Comparison of ENCODE assay signal across 35 cellular contexts in the genomic region with DNA sequence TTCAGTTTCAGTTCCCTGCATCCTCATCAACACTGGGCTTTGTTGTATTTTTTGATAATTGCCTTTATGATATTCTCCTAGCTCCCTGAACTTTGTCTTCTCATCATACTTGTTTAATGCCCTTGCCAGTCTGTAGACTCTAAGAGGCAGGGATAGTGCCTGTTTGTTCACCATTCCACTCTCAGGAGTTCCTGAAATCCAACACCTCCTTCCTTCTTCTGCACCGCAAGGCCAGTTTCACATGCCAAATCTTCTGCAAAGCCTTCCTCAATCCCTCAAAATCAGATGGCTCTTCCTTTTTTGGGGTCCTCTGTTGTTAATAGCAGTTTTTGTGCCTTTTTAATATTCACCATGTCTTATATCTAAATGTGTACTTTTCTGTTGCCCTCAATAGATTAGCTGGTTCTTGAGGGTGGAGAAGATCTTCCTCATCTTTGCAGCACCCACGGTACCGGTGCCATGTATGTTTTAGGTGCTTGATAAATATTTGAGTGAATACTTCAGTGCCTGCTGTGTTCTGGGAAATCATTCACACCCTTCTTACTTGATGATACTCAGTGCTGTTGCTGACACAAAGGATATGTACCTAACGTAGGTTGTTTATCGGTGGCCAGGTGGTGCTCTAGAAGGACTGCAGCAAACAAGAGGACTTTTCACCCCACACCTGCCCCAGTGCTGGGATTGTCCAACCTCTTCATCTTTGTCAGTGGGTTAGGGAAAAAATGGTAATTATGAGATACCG.
DNase-seq lines count a peak whose midpoint lies in the region; ATAC-seq, FAIRE-seq and TF ChIP-seq lines count a peak whose summit lies in the region.
"Had no signal": no experiment of that assay in that cellular context is flagged by ENCODE, and none has a peak within 500 bp of the region (broad histone marks: within the 10 kb centered on the region; RNA-seq: fewer than 3 reads in every experiment).

No MANE protein-coding gene starts in this region.

- H2AFZ ChIP-seq in GM23338, result peak overlapping the region; percentile 43; the same call in 1 of the 2 replicates
- H2AFZ ChIP-seq in HepG2 (ENCODE audit: low read length), result no peak overlapping the region
- H2AFZ ChIP-seq: GM23248 had no signal

- H3K4me2 ChIP-seq in GM23338 (no peak overlapping the region), HepG2 (ENCODE audit: low read depth, low read length) (no peak overlapping the region)
- H3K4me2 ChIP-seq: BLaER1 had no signal

- no peak overlapping the region for H3K27ac Mint-ChIP-seq in GM23338
- H3K27ac Mint-ChIP-seq: activated CD4-positive, alpha-beta memory T cell treated with anti-CD3 and anti-CD28 coated beads, Interleukin-2, amount 10 ng/mL, durations not matched to agents 7 days and 5 days; activated naive CD4-positive, alpha-beta T cell treated with anti-CD3 and anti-CD28 coated beads, Interleukin-2, amount 50 U/mL, for 24 hours; activated T-helper 2 cell treated with anti-CD3 and anti-CD28 coated beads, Interferon-gamma antibody, Interleukin-2, Interleukin-4, amounts not matched to agents 10 μg/mL and 5 μg/mL and 100 μg/mL, durations not matched to agents 14 hours and 24 hours and 36 hours; naive thymus-derived CD4-positive, alpha-beta T cell had no signal

- in situ Hi-C loops in HepG2 (cut with HindIII; ENCODE audit: extremely low pct_ligation_motif_present, low pct_unique_long_range_greater_than_20kb), result no loop called here

- no peak for TF ChIP-seq RAD21 in HepG2 (CRISPR knock-in tag; IDR thresholded peaks at IDR 0.05)

- no peak for FAIRE-seq in D721Med (lab: Jason Lieb, UNC)
- FAIRE-seq in HepG2 (lab: Jason Lieb, UNC), result no peak
- FAIRE-seq: endometrium, keratinocyte had no signal

- WGBS in HepG2 (ENCODE audit: low lambda C conversion rate), result 4% methylated on average over 6 of the region's 6 CpGs

- H3F3A ChIP-seq in GM23338 (replicated peaks; ENCODE audit: low read depth), result no peaks in the 10 kb centered on the region

- peak overlapping the region; percentile 78; the same call in 1 of the 2 replicates for H3K27ac ChIP-seq in C4-2B
- H3K27ac ChIP-seq in GM23338 (ENCODE audit: low read depth), result no peak overlapping the region
- H3K27ac ChIP-seq in left lung, result no peak overlapping the region
- H3K27ac ChIP-seq in HepG2 (ENCODE audit: extremely low read length, insufficient read depth, low read length), result no peak overlapping the region
- H3K27ac ChIP-seq: BLaER1, esophagus squamous epithelium, foreskin keratinocyte, GM23248, prostate gland, right lobe of liver, stomach had no signal

- no peaks in the 10 kb centered on the region for H3K36me3 Mint-ChIP-seq in GM23338 (ENCODE audit: low read depth)
- H3K36me3 Mint-ChIP-seq: activated naive CD4-positive, alpha-beta T cell treated with anti-CD3 and anti-CD28 coated beads, Interleukin-2, amount 50 U/mL, for 24 hours; naive thymus-derived CD4-positive, alpha-beta T cell had no signal

- no peak overlapping the region for H3K9ac ChIP-seq in HepG2 (ENCODE audit: insufficient read depth, low read depth, low read length)
- H3K9ac ChIP-seq: BLaER1, GM23248 had no signal

- H3K27me3 ChIP-seq in GM23338 (ENCODE audit: insufficient read depth) (no peaks in the 10 kb centered on the region), left lung (no peaks in the 10 kb centered on the region), HepG2 (ENCODE audit: control insufficient read depth in 1 of 2, insufficient read depth in 2 of 2, low read length in 2 of 2) (0 out of 5 replicates have a peak, but pooled peaks cover 0 to 4% of the 10 kb centered on the region in 2 experiments)
- H3K27me3 ChIP-seq: BLaER1, dorsolateral prefrontal cortex, esophagus squamous epithelium, right lobe of liver, spleen, stomach had no signal

- no peak for TF ChIP-seq POLR2A in HepG2 (IDR thresholded peaks at IDR 0.05; ENCODE audit: insufficient read depth in 1 of 2, low read depth in 2 of 2, low read length in 2 of 2)

- POLR2A ChIA-PET in HepG2 (lab: Yijun Ruan, JAX), result no interaction called here

- H3K36me3 ChIP-seq in GM23338 (ENCODE audit: insufficient read depth), result no peaks in the 10 kb centered on the region
- no peaks in the 10 kb centered on the region for H3K36me3 ChIP-seq in left lung
- H3K36me3 ChIP-seq in HepG2 (replicated peaks in 1 of 2; ENCODE audit: control insufficient read depth in 1 of 2, insufficient read depth in 2 of 2, low read length in 2 of 2), result no peaks in the 10 kb centered on the region
- H3K36me3 ChIP-seq: BLaER1, esophagus squamous epithelium, prostate gland, right lobe of liver, spleen, stomach had no signal

- H3K4me1 Mint-ChIP-seq in GM23338, result peaks cover 42% of the 10 kb centered on the region
- H3K4me1 Mint-ChIP-seq: activated CD4-positive, alpha-beta memory T cell treated with anti-CD3 and anti-CD28 coated beads, Interleukin-2, amount 10 ng/mL, durations not matched to agents 7 days and 5 days; activated naive CD4-positive, alpha-beta T cell treated with anti-CD3 and anti-CD28 coated beads, Interleukin-2, amount 50 U/mL, for 24 hours; naive thymus-derived CD4-positive, alpha-beta T cell had no signal

- intact Hi-C loops in left lung (cut with DNase I), result no loop called here
- intact Hi-C loops in HepG2 (cut with micrococcal nuclease; ENCODE audit: unreplicated experiment), result no loop called here

- no peak overlapping the region for H3K4me3 Mint-ChIP-seq in GM23338
- H3K4me3 Mint-ChIP-seq: activated CD4-positive, alpha-beta memory T cell treated with anti-CD3 and anti-CD28 coated beads, Interleukin-2, amount 10 ng/mL, durations not matched to agents 7 days and 5 days; activated naive CD4-positive, alpha-beta T cell treated with anti-CD3 and anti-CD28 coated beads, Interleukin-2, amount 50 U/mL, for 24 hours; brain; naive thymus-derived CD4-positive, alpha-beta T cell had no signal

- CTCF ChIA-PET in HepG2 (lab: Yijun Ruan, JAX; ENCODE audit: low intra/inter-chr PET ratio, low total read pairs), result no interaction called here

- peaks cover 39% of the 10 kb centered on the region for H3K4me1 ChIP-seq in GM23338 (ENCODE audit: insufficient read depth)
- peaks cover 12 to 18% of the 10 kb centered on the region in 2 donors for H3K4me1 ChIP-seq in left lung
- no peaks in the 10 kb centered on the region for H3K4me1 ChIP-seq in HepG2 (ENCODE audit: insufficient read depth, low read length)
- H3K4me1 ChIP-seq: BLaER1, Caco-2, foreskin keratinocyte, right lobe of liver had no signal

- no peaks in the 10 kb centered on the region for H3K9me3 Mint-ChIP-seq in GM23338
- H3K9me3 Mint-ChIP-seq: activated T-helper 2 cell treated with anti-CD3 and anti-CD28 coated beads, Interferon-gamma antibody, Interleukin-2, Interleukin-4, amounts not matched to agents 10 μg/mL and 5 μg/mL and 100 μg/mL, durations not matched to agents 14 hours and 24 hours and 36 hours had no signal

- H3K9me2 ChIP-seq in GM23338 (ENCODE audit: insufficient read depth), result no peaks in the 10 kb centered on the region

- H4K20me1 ChIP-seq in GM23338 (replicated peaks; ENCODE audit: insufficient read depth), result no peaks in the 10 kb centered on the region
- H4K20me1 ChIP-seq in HepG2 (ENCODE audit: insufficient read depth, low read length), result no peaks in the 10 kb centered on the region
- H4K20me1 ChIP-seq: BLaER1 had no signal

- H3K79me2 ChIP-seq in GM23338 (replicated peaks; ENCODE audit: insufficient read depth) (no peaks in the 10 kb centered on the region), HepG2 (ENCODE audit: insufficient read depth, low read length) (no peaks in the 10 kb centered on the region)

- no peak for TF ChIP-seq EP300 in HepG2 (IDR thresholded peaks at IDR 0.05; ENCODE audit: low read depth in 2 of 2, low read length in 2 of 2)
- no peak for TF ChIP-seq EP300 in HepG2 (CRISPR knock-in tag; IDR thresholded peaks at IDR 0.05; ENCODE audit: borderline replicate concordance)

- peaks cover 2% of the 10 kb centered on the region for H3K27me3 Mint-ChIP-seq in GM23338 (ENCODE audit: insufficient read depth, low read depth, poor library complexity)
- H3K27me3 Mint-ChIP-seq: activated CD4-positive, alpha-beta memory T cell treated with anti-CD3 and anti-CD28 coated beads, Interleukin-2, amount 10 ng/mL, durations not matched to agents 7 days and 5 days had no signal

- no TSS peak for BruUV-seq in HepG2 (replicated peaks; lab: Mats Ljungman, UMichigan)

- H3K9me3 ChIP-seq in left lung (no peaks in the 10 kb centered on the region), HepG2 (ENCODE audit: low read length) (no peaks in the 10 kb centered on the region)
- H3K9me3 ChIP-seq: BLaER1, Caco-2, esophagus squamous epithelium, prostate gland, right lobe of liver, spleen, stomach had no signal

- DNase-seq in GM23338 (ENCODE audit: low spot score), result no peak
- peak; percentile 62 for DNase-seq in NCI-H510A (lab: John Stamatoyannopoulos, UW)
- DNase-seq in left lung, result no peak
- DNase-seq in 8988T, result no peak
- no peak for DNase-seq in D721Med (ENCODE audit: insufficient read length, low spot score)
- DNase-seq in HepG2 (ENCODE audit: low spot score), result no peak
- no peak for DNase-seq in hippocampal formation (lab: John Stamatoyannopoulos, UW)
- DNase-seq: activated CD4-positive, alpha-beta memory T cell treated with anti-CD3 and anti-CD28 coated beads, Interleukin-2, amount 10 ng/mL, durations not matched to agents 7 days and 5 days; activated CD4-positive, alpha-beta T cell treated with anti-CD3 and anti-CD28 coated beads for 1 hour; amniotic stem cell; Caco-2; dorsolateral prefrontal cortex; esophagus squamous epithelium; foreskin keratinocyte; GM23248; head of caudate nucleus; IMR-90; left ventricle myocardium superior; naive thymus-derived CD4-positive, alpha-beta T cell; NCI-H1694 treated with DMSO at 0.1 percent for 48 hours; NCI-H446 treated with DMSO at 0.1 percent for 48 hours; NK-92 treated with Interleukin-12 subunit alpha and Interleukin-12 subunit beta, amount 100 ng/mL, for 24 hours; nucleus accumbens; right lobe of liver; spleen; stomach had no signal

- TF ChIP-seq CTCF in C4-2B (conservative IDR thresholded peaks at IDR 0.05), result no peak
- TF ChIP-seq CTCF in GM23338 (conservative IDR thresholded peaks at IDR 0.05; ENCODE audit: low read depth in 2 of 2), result no peak
- TF ChIP-seq CTCF in left lung (IDR thresholded peaks at IDR 0.05), result no peak
- no peak for TF ChIP-seq CTCF in D721Med (IDR thresholded peaks at IDR 0.05; ENCODE audit: insufficient read depth, missing control alignments)
- TF ChIP-seq CTCF in HepG2 (CRISPR knock-in tag; IDR thresholded peaks at IDR 0.05), result no peak

- no peak overlapping the region for H3K4me3 ChIP-seq in GM23338
- no peak overlapping the region for H3K4me3 ChIP-seq in left lung
- H3K4me3 ChIP-seq in HepG2 (replicated peaks in 1 of 3; ENCODE audit: insufficient read depth in 1 of 3, low read depth in 2 of 3, low read length in 3 of 3), result no peak overlapping the region
- H3K4me3 ChIP-seq: BLaER1, dorsolateral prefrontal cortex, esophagus squamous epithelium, GM23248, prostate gland, right lobe of liver, spleen, stomach had no signal

- ATAC-seq in GM23338 (no peak), left lung (peak; percentile 58), HepG2 (no peak)
- ATAC-seq: foreskin keratinocyte; left ventricle myocardium superior; naive thymus-derived CD4-positive, alpha-beta T cell; right lobe of liver; Right ventricle myocardium inferior had no signal

TF ChIP-seq in GM23338, 12 proteins besides CTCF, POLR2A, EP300 and RAD21 (continues in another document):
- no peak for TF ChIP-seq EZH2phosphoT487 (IDR thresholded peaks at IDR 0.05; ENCODE audit: unreplicated experiment)
